10 cellular contexts compared by ENCODE assay signal in genomic region chr17:7587420-7587786, GRCh38. TPM values are rescaled to one million over a fixed set of nuclear protein-coding genes. Genes with fewer than 3 reads are reported as not detected.
A peak's percentile ranks its signal among the peaks of the same experiment; 100 is the strongest.
DNase-seq lines count a peak whose midpoint lies in the region; ATAC-seq, FAIRE-seq and TF ChIP-seq lines count a peak whose summit lies in the region.
"Had no signal": no experiment of that assay in that cellular context is flagged by ENCODE, and none has a peak within 500 bp of the region (broad histone marks: within the 10 kb centered on the region; RNA-seq: fewer than 3 reads in every experiment).

No MANE protein-coding gene starts in this region.

- H3K27ac ChIP-seq in BLaER1 treated with 17β-estradiol and CSF1 and Interleukin-3, amounts not matched to agents 10 nM and 100 nM = peak overlapping the region in 8 of 11 experiments; percentile 29 to 55 (median 48); a peak in 15 of 22 replicates
- H3K27ac ChIP-seq in K562 (ENCODE audit: extremely low read depth, low read depth, low read length) = peak overlapping the region; percentile 71
- H3K27ac ChIP-seq in muscle layer of duodenum (ENCODE audit: low read length) = peak overlapping the region; percentile 56
- H3K27ac ChIP-seq in spleen = peak overlapping the region in 1 of 8 donors; percentile 39
- H3K27ac ChIP-seq: SJSA1 had no signal

- H3K4me2 ChIP-seq in BLaER1 treated with 17β-estradiol and CSF1 and Interleukin-3, amounts not matched to agents 10 nM and 100 nM = peak overlapping the region in 10 of 11 experiments; percentile 17 to 95 (median 48); a peak in 18 of 22 replicates
- peak overlapping the region; percentile 63 for H3K4me2 ChIP-seq in K562 (ENCODE audit: insufficient read depth, low read length)

- H3K27me3 ChIP-seq in BLaER1 treated with 17β-estradiol and CSF1 and Interleukin-3, amounts not matched to agents 10 nM and 100 nM = no peaks in the 10 kb centered on the region
- no peaks in the 10 kb centered on the region for H3K27me3 ChIP-seq in K562 (ENCODE audit: control insufficient read depth in 2 of 2, insufficient read depth in 2 of 2, low read length in 2 of 2)
- H3K27me3 ChIP-seq in muscle layer of duodenum (ENCODE audit: low read depth, low read length) = no peaks in the 10 kb centered on the region
- H3K27me3 ChIP-seq in spleen (replicated peaks in 1 of 7) = no peaks in the 10 kb centered on the region
- H3K27me3 ChIP-seq: SJSA1, upper lobe of left lung had no signal

- TF ChIP-seq RAD21 in K562 (CRISPR knock-in tag; conservative IDR thresholded peaks at IDR 0.05 in 1 of 2, IDR thresholded peaks at IDR 0.05 in 1 of 2) = no peak

- FAIRE-seq in K562 (lab: Jason Lieb, UNC) = peak; percentile 11

- H3K79me2 ChIP-seq in K562 (ENCODE audit: control insufficient read depth, insufficient read depth, low read length) = peaks cover 58% of the 10 kb centered on the region

- no peaks in the 10 kb centered on the region for H3K9me1 ChIP-seq in K562 (ENCODE audit: control insufficient read depth, insufficient read depth, low read length)

- no peak overlapping the region for H3K4me3 ChIP-seq in BLaER1 treated with 17β-estradiol and CSF1 and Interleukin-3, amounts not matched to agents 10 nM and 100 nM
- peak overlapping the region; percentile 18; the same call in 1 of the 2 replicates for H3K4me3 ChIP-seq in K562
- no peak overlapping the region for H3K4me3 ChIP-seq in muscle layer of duodenum (ENCODE audit: low read depth in 1 of 2, low read length in 2 of 2)
- no peak overlapping the region for H3K4me3 ChIP-seq in spleen
- H3K4me3 ChIP-seq: SJSA1, upper lobe of left lung had no signal

- intact Hi-C loops in K562 (cut with micrococcal nuclease) = loop anchor here (5.0 kb wide), 1 partner anchor 100 kb away; the partner anchor contains the start of genes TP53 and WRAP53
- intact Hi-C loops in spleen (cut with DNase I; ENCODE audit: low total_unique reads) = no loop called here

- H3K36me3 ChIP-seq in BLaER1 treated with 17β-estradiol and CSF1 and Interleukin-3, amounts not matched to agents 10 nM and 100 nM = peaks cover 32 to 77% (median 66%) of the 10 kb centered on the region in 11 experiments
- H3K36me3 ChIP-seq in K562 (ENCODE audit: control insufficient read depth, insufficient read depth, low read length) (peaks cover 56% of the 10 kb centered on the region), muscle layer of duodenum (ENCODE audit: control insufficient read depth in 1 of 2, insufficient read depth in 2 of 2, low read length in 2 of 2) (peaks cover 21 to 29% of the 10 kb centered on the region in 2 donors), spleen (peaks cover 0 to 72% (median 28%) of the 10 kb centered on the region in 6 donors)

- no peak for ATAC-seq in K562
- ATAC-seq in HG03175 (IDR thresholded peaks at IDR 0.05; ENCODE audit: unreplicated experiment) = no peak

- no peak for TF ChIP-seq CTCF in K562 (IDR thresholded peaks at IDR 0.05 in 2 of 3, conservative IDR thresholded peaks at IDR 0.05 in 1 of 3; ENCODE audit: insufficient read depth in 2 of 3, low read depth in 1 of 3, low read length in 3 of 3)
- no peak for TF ChIP-seq CTCF in spleen (IDR thresholded peaks at IDR 0.05 in 8 of 11, conservative IDR thresholded peaks at IDR 0.05 in 3 of 11)

- no peak overlapping the region for H2AFZ ChIP-seq in K562 (ENCODE audit: low read depth, low read length)

- TF ChIP-seq EP300 in K562 (IDR thresholded peaks at IDR 0.05; ENCODE audit: low read length) = no peak

- 58% methylated on average over 7 of the region's 7 CpGs for WGBS in K562 (ENCODE audit: insufficient coverage, low coverage, missing lambda C conversion rate)
- 74 to 85% (median 81%) methylated on average over 7 of the region's 7 CpGs for WGBS in spleen, 5 donors

- in situ Hi-C loops in K562 (cut with MboI) = no loop called here

- peaks cover 44 to 73% (median 64%) of the 10 kb centered on the region in 10 experiments for H3K4me1 ChIP-seq in BLaER1 treated with 17β-estradiol and CSF1 and Interleukin-3, amounts not matched to agents 10 nM and 100 nM
- H3K4me1 ChIP-seq in K562 (replicated peaks in 1 of 2; ENCODE audit: control insufficient read depth in 2 of 2, insufficient read depth in 2 of 2, low read length in 2 of 2) (peaks cover 38 to 62% of the 10 kb centered on the region in 2 experiments), muscle layer of duodenum (ENCODE audit: control insufficient read depth in 1 of 2, insufficient read depth in 2 of 2, low read length in 2 of 2) (peaks cover 0 to 46% of the 10 kb centered on the region in 2 donors), spleen (peaks cover 28 to 67% (median 46%) of the 10 kb centered on the region in 6 donors)

- no TSS peak for BruUV-seq in K562 (replicated peaks; lab: Mats Ljungman, UMichigan)

- CTCF ChIA-PET in K562 (lab: Yijun Ruan, JAX; ENCODE audit: low intra/inter-chr PET ratio) = no interaction called here
- CTCF ChIA-PET in HEK293T (lab: Yijun Ruan, JAX) = interaction anchor here (0.8 to 0.9 kb wide), 2 partner anchors 22 to 100 kb away, joined by 3 to 4 read pairs; partner anchors contain the start of gene TP53

- POLR2A ChIA-PET in K562 (lab: Yijun Ruan, JAX) = interaction anchor here (0.9 to 2.8 kb wide), 4 partner anchors 14 to 99 kb away, joined by 3 to 24 read pairs (median 6); partner anchors contain the start of genes TP53 and WRAP53
- POLR2A ChIA-PET in HEK293T (lab: Yijun Ruan, JAX) = interaction anchor here (0.6 to 1.2 kb wide), 5 partner anchors 14 to 181 kb away, joined by 3 to 7 read pairs (median 4); partner anchors contain the start of genes FXR2 and WRAP53

- TF ChIP-seq POLR2A in K562 (conservative IDR thresholded peaks at IDR 0.05) (no peak), spleen (IDR thresholded peaks at IDR 0.05) (no peak)

- peak overlapping the region; percentile 33 to 60 (median 52); a peak in 15 of 22 replicates for H3K9ac ChIP-seq in BLaER1 treated with 17β-estradiol and CSF1 and Interleukin-3, amounts not matched to agents 10 nM and 100 nM
- H3K9ac ChIP-seq in K562 (ENCODE audit: insufficient read depth in 1 of 2, low read depth in 2 of 2, low read length in 2 of 2) = peak overlapping the region; percentile 53 to 72; a peak in 3 of 4 replicates

- H3K9me3 ChIP-seq in BLaER1 treated with 17β-estradiol and CSF1 and Interleukin-3, amounts not matched to agents 10 nM and 100 nM (replicated peaks in 1 of 11) = no peaks in the 10 kb centered on the region
- H3K9me3 ChIP-seq in K562 (replicated peaks; ENCODE audit: control insufficient read depth, insufficient read depth, low read depth, low read length) (no peaks in the 10 kb centered on the region), muscle layer of duodenum (ENCODE audit: control insufficient read depth in 1 of 2, low read length in 2 of 2) (no peaks in the 10 kb centered on the region), spleen (no peaks in the 10 kb centered on the region)
- H3K9me3 ChIP-seq: SJSA1, upper lobe of left lung had no signal

- DNase-seq in HS-5 (ENCODE audit: low read depth) (peak; percentile 84), K562 (ENCODE audit: extremely low read depth in 1 of 4, low spot score in 3 of 4) (peak in 1 of 4 experiments; percentile 48), spleen (no peak), HEK293T (ENCODE audit: extremely low spot score) (no peak), DMS153 treated with DMSO at 0.1 percent for 48 hours (lab: John Stamatoyannopoulos, UW; ENCODE audit: unreplicated experiment) (no peak)

- peaks cover 0 to 48% (median 12%) of the 10 kb centered on the region in 11 experiments; a peak in 14 of 22 replicates for H4K20me1 ChIP-seq in BLaER1 treated with 17β-estradiol and CSF1 and Interleukin-3, amounts not matched to agents 10 nM and 100 nM
- no peaks in the 10 kb centered on the region for H4K20me1 ChIP-seq in K562 (replicated peaks; ENCODE audit: control insufficient read depth, insufficient read depth, low read length)

RNA-seq across cellular contexts. Expression of gene SOX15, which starts 2.5 kb away (rescaled TPM):
- total RNA-seq in K562 (2011; cell fraction: chromatin; rRNA removed; ENCODE audit: low replicate concordance) = 1.1 and 1.3 TPM in 2 replicates
- 1.2 TPM in 2 replicates for total RNA-seq in K562 (2011; cell fraction: nucleolus; rRNA removed)
- total RNA-seq in K562 (2011; cell fraction: nucleoplasm; rRNA removed) = 0.37 and 1.1 TPM in 2 replicates
- total RNA-seq in K562 (2014; rRNA removed) (0.23 and 0.24 TPM in 2 replicates), K562 (2014; rRNA removed; fragmentation: Illumina TruSeq; extraction: Trizol) (not detected in 2 replicates), K562 (2015; rRNA removed; fragmentation: Illumina TruSeq; extraction: Trizol) (not detected in 2 replicates), K562 (2021) (0.16 TPM in 1 of 2 replicates, not detected in the other), spleen (1 to 10 TPM in 1 of 7 donors, under 1 TPM in 2, not detected in 4; 0.41 to 1.7 (median 0.64) TPM)
- polyA plus RNA-seq in K562 (2011; rRNA removed) (0.16 TPM in 1 of 2 replicates, not detected in the other), K562 (2014; fragmentation: Illumina TruSeq; extraction: Trizol) (not detected in 2 replicates), K562 (2014; fragmentation: Nextera tagmentation; extraction: Ambion mirVana) (under 1 TPM in 1 of 2 experiments, not detected in 1; 0.07 TPM), K562 (2014; rRNA removed) (0.33 TPM in 1 of 2 replicates, not detected in the other), spleen (under 1 TPM; 0.20 to 0.44 (median 0.32) TPM)
- 0.09 and 0.19 TPM in 2 replicates for polyA plus RNA-seq in K562 (2011; cell fraction: cytosol; rRNA removed)
- polyA plus RNA-seq in K562 (2011; cell fraction: nucleus; rRNA removed) = 0.76 and 1.2 TPM in 2 replicates
- polyA plus RNA-seq in K562 (2012) = 1.1 and 1.9 TPM in 2 replicates
- not detected in 2 replicates for polyA minus RNA-seq in K562 (2011; rRNA and poly(A)+ RNA removed)
- not detected in 2 replicates for polyA minus RNA-seq in K562 (2011; cell fraction: cytosol; rRNA and poly(A)+ RNA removed)
- polyA minus RNA-seq in K562 (2011; cell fraction: nucleus; rRNA and poly(A)+ RNA removed) = 0.40 and 0.44 TPM in 2 replicates
- total RNA-seq: SJSA1 had no signal

RNA-seq across cellular contexts. Expression of gene MPDU1, which starts 3.8 kb away (rescaled TPM):
- total RNA-seq in K562 (2011; cell fraction: chromatin; rRNA removed; ENCODE audit: low replicate concordance) = 63.6 and 172 TPM in 2 replicates
- total RNA-seq in K562 (2011; cell fraction: nucleolus; rRNA removed) = 230 and 236 TPM in 2 replicates
- 165 and 169 TPM in 2 replicates for total RNA-seq in K562 (2011; cell fraction: nucleoplasm; rRNA removed)
- total RNA-seq in K562 (2014; rRNA removed) (53.5 and 78.9 TPM in 2 replicates), K562 (2014; rRNA removed; fragmentation: Illumina TruSeq; extraction: Trizol) (68.3 and 80.2 TPM in 2 replicates), K562 (2015; rRNA removed; fragmentation: Illumina TruSeq; extraction: Trizol) (78.5 and 85.0 TPM in 2 replicates), K562 (2021) (55.5 and 63.7 TPM in 2 replicates), spleen (100 to 1,000 TPM in 1 of 7 donors, 10 to 100 TPM in 6; 35.5 to 163 (median 51.2) TPM)
- polyA plus RNA-seq in K562 (2011; rRNA removed) (160 and 161 TPM in 2 replicates), K562 (2014; fragmentation: Illumina TruSeq; extraction: Trizol) (172 and 179 TPM in 2 replicates), K562 (2014; fragmentation: Nextera tagmentation; extraction: Ambion mirVana) (10 to 100 TPM in 1 of 2 experiments, 1 to 10 TPM in 1; 4.9 to 21.8 TPM), K562 (2014; rRNA removed) (77.1 and 86.7 TPM in 2 replicates), spleen (10 to 100 TPM; 42.7 to 73.0 (median 59.5) TPM)
- polyA plus RNA-seq in K562 (2011; cell fraction: cytosol; rRNA removed) = 292 and 301 TPM in 2 replicates
- polyA plus RNA-seq in K562 (2011; cell fraction: nucleus; rRNA removed) = 85.8 and 92.2 TPM in 2 replicates
- 66.5 and 66.7 TPM in 2 replicates for polyA plus RNA-seq in K562 (2012)
- 77.8 and 107 TPM in 2 replicates for polyA minus RNA-seq in K562 (2011; rRNA and poly(A)+ RNA removed)
- polyA minus RNA-seq in K562 (2011; cell fraction: cytosol; rRNA and poly(A)+ RNA removed) = 35.2 and 43.8 TPM in 2 replicates
- 15.8 and 18.0 TPM in 2 replicates for polyA minus RNA-seq in K562 (2011; cell fraction: nucleus; rRNA and poly(A)+ RNA removed)

RNA-seq across cellular contexts. Expression of gene CD68, which starts 8.0 kb away (rescaled TPM):
- total RNA-seq in K562 (2011; cell fraction: chromatin; rRNA removed; ENCODE audit: low replicate concordance) = 7.2 and 16.8 TPM in 2 replicates
- total RNA-seq in K562 (2011; cell fraction: nucleolus; rRNA removed) = 20.0 and 21.3 TPM in 2 replicates
- total RNA-seq in K562 (2011; cell fraction: nucleoplasm; rRNA removed) = 33.4 and 34.7 TPM in 2 replicates
- 34.6 and 37.2 TPM in 2 replicates for total RNA-seq in K562 (2014; rRNA removed)
- 22.9 and 28.2 TPM in 2 replicates for total RNA-seq in K562 (2014; rRNA removed; fragmentation: Illumina TruSeq; extraction: Trizol)
- 46.4 and 50.9 TPM in 2 replicates for total RNA-seq in K562 (2015; rRNA removed; fragmentation: Illumina TruSeq; extraction: Trizol)
- 30.1 and 34.8 TPM in 2 replicates for total RNA-seq in K562 (2021)
- 31.3 and 65.1 TPM in 2 replicates for polyA plus RNA-seq in K562 (2011; rRNA removed)
- polyA plus RNA-seq in K562 (2011; cell fraction: cytosol; rRNA removed) = 76.2 and 89.9 TPM in 2 replicates
- 4.1 and 4.4 TPM in 2 replicates for polyA plus RNA-seq in K562 (2011; cell fraction: nucleus; rRNA removed)
- 44.4 and 74.1 TPM in 2 replicates for polyA plus RNA-seq in K562 (2012)
- 77.2 and 89.8 TPM in 2 replicates for polyA plus RNA-seq in K562 (2014; fragmentation: Illumina TruSeq; extraction: Trizol)
- 10 to 100 TPM; 37.7 to 85.3 TPM for polyA plus RNA-seq in K562 (2014; fragmentation: Nextera tagmentation; extraction: Ambion mirVana)
- 33.3 and 38.8 TPM in 2 replicates for polyA plus RNA-seq in K562 (2014; rRNA removed)
- polyA minus RNA-seq in K562 (2011; rRNA and poly(A)+ RNA removed) = 23.1 and 25.5 TPM in 2 replicates
- 16.3 and 19.7 TPM in 2 replicates for polyA minus RNA-seq in K562 (2011; cell fraction: cytosol; rRNA and poly(A)+ RNA removed)
- 1.3 and 2.2 TPM in 2 replicates for polyA minus RNA-seq in K562 (2011; cell fraction: nucleus; rRNA and poly(A)+ RNA removed)
- total RNA-seq in spleen = 100 to 1,000 TPM; 177 to 387 (median 271) TPM
- polyA plus RNA-seq in spleen = 100 to 1,000 TPM in 1 of 3 donors, 10 to 100 TPM in 2; 52.5 to 236 (median 86.1) TPM

RNA-seq across cellular contexts. Expression of gene SENP3, which starts 25.7 kb away (rescaled TPM):
- total RNA-seq in K562 (2011; cell fraction: chromatin; rRNA removed; ENCODE audit: low replicate concordance) = 70.4 and 129 TPM in 2 replicates
- 60.9 and 69.7 TPM in 2 replicates for total RNA-seq in K562 (2011; cell fraction: nucleolus; rRNA removed)
- total RNA-seq in K562 (2011; cell fraction: nucleoplasm; rRNA removed) = 66.0 and 67.9 TPM in 2 replicates
- total RNA-seq in K562 (2014; rRNA removed) (65.3 and 69.1 TPM in 2 replicates), K562 (2014; rRNA removed; fragmentation: Illumina TruSeq; extraction: Trizol) (79.3 and 82.7 TPM in 2 replicates), K562 (2015; rRNA removed; fragmentation: Illumina TruSeq; extraction: Trizol) (85.7 and 88.2 TPM in 2 replicates), K562 (2021) (55.6 and 63.1 TPM in 2 replicates), spleen (10 to 100 TPM; 36.3 to 71.7 (median 42.9) TPM)
- polyA plus RNA-seq in K562 (2011; rRNA removed) (80.5 and 94.1 TPM in 2 replicates), K562 (2014; fragmentation: Illumina TruSeq; extraction: Trizol) (98.7 and 102 TPM in 2 replicates), K562 (2014; fragmentation: Nextera tagmentation; extraction: Ambion mirVana) (under 1 TPM; 0.63 to 0.73 TPM), K562 (2014; rRNA removed) (67.3 and 78.8 TPM in 2 replicates), spleen (10 to 100 TPM; 43.1 to 52.7 (median 45.6) TPM)
- 73.9 and 80.9 TPM in 2 replicates for polyA plus RNA-seq in K562 (2011; cell fraction: cytosol; rRNA removed)
- polyA plus RNA-seq in K562 (2011; cell fraction: nucleus; rRNA removed) = 92.4 and 106 TPM in 2 replicates
- polyA plus RNA-seq in K562 (2012) = 33.0 and 47.9 TPM in 2 replicates
- 68.9 and 101 TPM in 2 replicates for polyA minus RNA-seq in K562 (2011; rRNA and poly(A)+ RNA removed)
- 29.8 and 44.6 TPM in 2 replicates for polyA minus RNA-seq in K562 (2011; cell fraction: cytosol; rRNA and poly(A)+ RNA removed)
- polyA minus RNA-seq in K562 (2011; cell fraction: nucleus; rRNA and poly(A)+ RNA removed) = 19.1 and 22.7 TPM in 2 replicates

RNA-seq across cellular contexts. Expression of gene FXR2, which starts 27.3 kb away (rescaled TPM):
- 55.0 and 77.8 TPM in 2 replicates for total RNA-seq in K562 (2011; cell fraction: chromatin; rRNA removed; ENCODE audit: low replicate concordance)
- total RNA-seq in K562 (2011; cell fraction: nucleolus; rRNA removed) = 36.3 and 40.7 TPM in 2 replicates
- 44.5 and 48.9 TPM in 2 replicates for total RNA-seq in K562 (2011; cell fraction: nucleoplasm; rRNA removed)
- total RNA-seq in K562 (2014; rRNA removed) (26.3 and 38.6 TPM in 2 replicates), K562 (2014; rRNA removed; fragmentation: Illumina TruSeq; extraction: Trizol) (20.2 and 21.4 TPM in 2 replicates), K562 (2015; rRNA removed; fragmentation: Illumina TruSeq; extraction: Trizol) (22.0 and 22.3 TPM in 2 replicates), K562 (2021) (28.3 and 29.9 TPM in 2 replicates), spleen (10 to 100 TPM; 17.7 to 29.3 (median 26.7) TPM)
- polyA plus RNA-seq in K562 (2011; rRNA removed) (24.5 and 35.0 TPM in 2 replicates), K562 (2014; fragmentation: Illumina TruSeq; extraction: Trizol) (41.0 and 49.3 TPM in 2 replicates), K562 (2014; fragmentation: Nextera tagmentation; extraction: Ambion mirVana) (1 to 10 TPM; 2.0 to 2.2 TPM), K562 (2014; rRNA removed) (28.4 and 35.0 TPM in 2 replicates), spleen (10 to 100 TPM; 18.9 to 26.9 (median 20.4) TPM)
- polyA plus RNA-seq in K562 (2011; cell fraction: cytosol; rRNA removed) = 43.3 and 66.3 TPM in 2 replicates
- polyA plus RNA-seq in K562 (2011; cell fraction: nucleus; rRNA removed) = 55.9 and 74.2 TPM in 2 replicates
- polyA plus RNA-seq in K562 (2012) = 23.8 and 29.2 TPM in 2 replicates
- polyA minus RNA-seq in K562 (2011; rRNA and poly(A)+ RNA removed) = 18.4 and 23.0 TPM in 2 replicates
- 23.9 and 24.0 TPM in 2 replicates for polyA minus RNA-seq in K562 (2011; cell fraction: cytosol; rRNA and poly(A)+ RNA removed)
- 10.4 and 19.9 TPM in 2 replicates for polyA minus RNA-seq in K562 (2011; cell fraction: nucleus; rRNA and poly(A)+ RNA removed)
